23 cellular contexts compared by ENCODE assay signal in the genomic region with DNA sequence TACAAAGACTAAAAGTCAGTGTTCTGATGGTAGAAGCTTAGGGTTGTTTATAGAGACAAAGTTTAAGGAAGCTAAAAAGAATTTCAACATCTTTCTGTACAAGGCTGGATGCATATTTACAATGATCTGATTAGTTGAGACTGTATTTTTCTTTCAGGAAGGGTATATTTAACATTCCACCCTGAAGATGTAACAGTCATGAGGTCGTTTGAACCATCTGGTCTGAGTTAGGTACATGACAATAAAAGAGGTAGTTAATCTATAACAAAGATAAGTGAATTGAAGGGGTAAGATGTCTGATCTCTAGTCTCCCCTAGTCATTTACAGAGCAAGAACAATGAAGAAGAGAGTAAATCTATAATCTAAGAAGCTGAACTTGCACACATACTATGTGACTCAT.
"Had no signal": no experiment of that assay in that cellular context is flagged by ENCODE, and none has a peak within 500 bp of the region (broad histone marks: within the 10 kb centered on the region; RNA-seq: fewer than 3 reads in every experiment).

No MANE protein-coding gene starts in this region.

- H3K4me3 Mint-ChIP-seq: activated CD8-positive, alpha-beta T cell treated with anti-CD3 and anti-CD28 coated beads, Interleukin-2, amount 10 ng/mL, durations not matched to agents 7 days and 5 days; activated T-helper 1 cell treated with anti-CD3 and anti-CD28 coated beads, Interleukin-12 subunit alpha, Interleukin-12 subunit beta, Interleukin-2, Interleukin-4 antibody, amounts not matched to agents 30 ng/mL and 10 ng/mL and 1 ng/mL, durations not matched to agents 14 hours and 24 hours and 36 hours; brain; dendritic cell treated with granulocyte-macrophage colony-stimulating factor and Interleukin-4, amounts not matched to agents 40 ng/mL and 50 ng/mL, for 4 days; natural killer cell; T-helper 2 cell treated with Interferon-gamma antibody and Interleukin-4, amounts not matched to agents 5 μg/mL and 100 μg/mL, for 36 hours had no signal

- H3K27ac ChIP-seq: left ventricle myocardium inferior, spleen, upper lobe of left lung, WERI-Rb-1 had no signal

- H3K36me3 Mint-ChIP-seq: brain had no signal

- ATAC-seq: activated CD8-positive, alpha-beta T cell treated with anti-CD3 and anti-CD28 coated beads, Interleukin-2, amount 10 ng/mL, durations not matched to agents 7 days and 5 days; natural killer cell; stimulated activated naive CD8-positive, alpha-beta T cell treated with anti-CD3 and anti-CD28 coated beads, Interleukin-15, Interleukin-2, amounts not matched to agents 100 U/mL and 50 U/mL, for 24 hours had no signal

- H3K4me1 ChIP-seq: left ventricle myocardium inferior, spleen, upper lobe of left lung had no signal

- H3K27me3 Mint-ChIP-seq: dendritic cell treated with granulocyte-macrophage colony-stimulating factor and Interleukin-4, amounts not matched to agents 40 ng/mL and 50 ng/mL, for 4 days; progenitor cell of endocrine pancreas had no signal

- H3K4me3 ChIP-seq: left ventricle myocardium inferior, spleen, upper lobe of left lung had no signal

- H3K27me3 ChIP-seq: spleen, upper lobe of left lung had no signal

- H3K4me1 Mint-ChIP-seq: natural killer cell had no signal

- H3K27ac Mint-ChIP-seq: activated CD8-positive, alpha-beta T cell treated with anti-CD3 and anti-CD28 coated beads, Interleukin-2, amount 10 ng/mL, durations not matched to agents 7 days and 5 days; activated T-helper 1 cell treated with anti-CD3 and anti-CD28 coated beads, Interleukin-12 subunit alpha, Interleukin-12 subunit beta, Interleukin-2, Interleukin-4 antibody, amounts not matched to agents 30 ng/mL and 10 ng/mL and 1 ng/mL, durations not matched to agents 14 hours and 24 hours and 36 hours; dendritic cell treated with granulocyte-macrophage colony-stimulating factor and Interleukin-4, amounts not matched to agents 40 ng/mL and 50 ng/mL, for 4 days; natural killer cell; progenitor cell of endocrine pancreas; T-helper 2 cell treated with Interferon-gamma antibody and Interleukin-4, amounts not matched to agents 5 μg/mL and 100 μg/mL, for 36 hours had no signal

- DNase-seq: activated CD4-positive, alpha-beta T cell treated with anti-CD3 and anti-CD28 coated beads, Interleukin-2, amount 50 U/mL, for 1 hour; activated CD4-positive, CD25-positive, alpha-beta regulatory T cell treated with anti-CD3 and anti-CD28 coated beads, Interleukin-2, amount 50 U/mL, for 72 hours; activated CD8-positive, alpha-beta T cell treated with anti-CD3 and anti-CD28 coated beads, Interleukin-2, amount 10 ng/mL, durations not matched to agents 7 days and 5 days; activated gamma-delta T cell; activated naive CD4-positive, alpha-beta T cell treated with anti-CD3 and anti-CD28 coated beads, Interleukin-2, amount 50 U/mL, for 16 hours; aorta; effector CD4-positive, alpha-beta T cell; erythroblast; foreskin fibroblast; kidney; left ventricle myocardium inferior; midbrain; natural killer cell; spleen; stimulated activated CD4-positive, alpha-beta T cell treated with anti-CD3 and anti-CD28 coated beads, Interleukin-4, amount 100 ng/mL, for 24 hours; stimulated activated naive CD8-positive, alpha-beta T cell treated with anti-CD3 and anti-CD28 coated beads, Interleukin-15, Interleukin-2, amounts not matched to agents 100 U/mL and 50 U/mL, for 24 hours; upper lobe of left lung; WERI-Rb-1 had no signal

- H3K9me3 ChIP-seq: upper lobe of left lung had no signal
